8 cellular contexts compared by ENCODE assay signal in the genomic region with DNA sequence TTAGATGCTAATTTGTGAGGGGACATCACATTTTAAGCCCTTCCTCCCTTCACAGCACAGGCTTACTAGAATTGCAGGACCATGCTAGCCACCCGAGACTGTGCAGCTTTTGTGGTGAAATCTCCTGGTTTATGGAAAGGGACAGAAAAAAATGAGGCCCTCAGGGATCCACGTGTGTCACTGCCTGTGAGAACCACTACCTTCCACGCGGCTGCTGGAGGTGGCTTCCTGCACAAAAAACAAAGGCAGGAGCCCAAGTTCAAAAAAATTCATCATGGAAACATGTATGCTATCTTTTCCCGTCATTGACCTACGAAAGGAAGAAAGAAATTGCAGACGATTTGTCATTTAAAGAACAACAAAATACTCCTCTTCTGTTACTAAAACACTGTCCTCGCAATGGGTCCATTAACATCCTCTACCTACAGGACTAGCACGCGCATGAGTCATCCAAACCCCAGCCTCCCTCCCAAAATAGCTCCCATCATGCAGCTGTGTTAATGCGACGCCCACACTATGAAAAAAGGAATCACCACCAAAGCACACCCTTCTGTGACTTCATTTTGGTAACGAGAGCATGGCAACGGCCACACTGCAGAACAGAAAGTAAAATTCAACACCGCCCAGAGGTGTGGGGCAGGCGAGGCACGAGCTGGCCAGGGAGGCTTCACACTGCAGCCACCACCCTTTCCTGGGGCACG. TPM values are rescaled to one million over a fixed set of nuclear protein-coding genes. Genes with fewer than 3 reads are reported as not detected.
DNase-seq lines count a peak whose midpoint lies in the region; ATAC-seq and TF ChIP-seq lines count a peak whose summit lies in the region.

No MANE protein-coding gene starts in this region.

- H3K4me3 Mint-ChIP-seq in CD14-positive monocyte = peak overlapping the region; percentile 52 to 53
- peak overlapping the region; percentile 70 for H3K4me3 Mint-ChIP-seq in activated CD8-positive, alpha-beta memory T cell treated with anti-CD3 and anti-CD28 coated beads, Interleukin-2, amount 10 ng/mL, durations not matched to agents 7 days and 5 days

- peak overlapping the region; percentile 2 to 54 for H3K27ac ChIP-seq in right atrium auricular region

- intact Hi-C loops in CD14-positive monocyte (cut with micrococcal nuclease) = no loop called here

- CTCF ChIA-PET in activated CD8-positive, alpha-beta memory T cell treated with anti-CD3 and anti-CD28 coated beads, Interleukin-2, amount 10 ng/mL, durations not matched to agents 7 days and 5 days (lab: Charles Lee) = interaction anchor here (1.3 kb wide), 1 partner anchor 157 kb away, joined by 3 read pairs; no protein-coding TSS in a partner anchor

- peaks cover 0 to 5% (median 0%) of the 10 kb centered on the region in 7 donors for H3K9me3 Mint-ChIP-seq in CD14-positive monocyte
- H3K9me3 Mint-ChIP-seq in activated CD8-positive, alpha-beta memory T cell treated with anti-CD3 and anti-CD28 coated beads, Interleukin-2, amount 10 ng/mL, durations not matched to agents 7 days and 5 days (ENCODE audit: low read depth) = no peaks in the 10 kb centered on the region

- peak; percentile 52 for DNase-seq in CD14-positive monocyte (ENCODE audit: low spot score)
- peak; percentile 85 for DNase-seq in activated CD8-positive, alpha-beta memory T cell treated with anti-CD3 and anti-CD28 coated beads, Interleukin-2, amount 10 ng/mL, durations not matched to agents 7 days and 5 days
- no peak for DNase-seq in right atrium auricular region (ENCODE audit: low spot score)
- peak; percentile 45 to 51 for DNase-seq in stimulated activated CD8-positive, alpha-beta memory T cell treated with anti-CD3 and anti-CD28 coated beads, Interleukin-15, amount 100 ng/mL, for 48 hours (ENCODE audit: low read depth in 2 of 2)
- DNase-seq in islet precursor cell = no peak
- DNase-seq in dedifferentiated amniotic fluid mesenchymal stem cell (ENCODE audit: extremely low spot score) = no peak

- no peaks in the 10 kb centered on the region for H3K27me3 ChIP-seq in right atrium auricular region

- H3K27ac Mint-ChIP-seq in CD14-positive monocyte = peak overlapping the region in 1 of 7 donors; percentile 19
- peak overlapping the region; percentile 93 for H3K27ac Mint-ChIP-seq in activated CD8-positive, alpha-beta memory T cell treated with anti-CD3 and anti-CD28 coated beads, Interleukin-2, amount 10 ng/mL, durations not matched to agents 7 days and 5 days

- peaks cover 18% of the 10 kb centered on the region for H3K4me1 Mint-ChIP-seq in CD14-positive monocyte
- H3K4me1 Mint-ChIP-seq in activated CD8-positive, alpha-beta memory T cell treated with anti-CD3 and anti-CD28 coated beads, Interleukin-2, amount 10 ng/mL, durations not matched to agents 7 days and 5 days = peaks cover 36% of the 10 kb centered on the region

- no peaks in the 10 kb centered on the region for H3K36me3 Mint-ChIP-seq in CD14-positive monocyte
- peaks cover 5% of the 10 kb centered on the region for H3K36me3 Mint-ChIP-seq in activated CD8-positive, alpha-beta memory T cell treated with anti-CD3 and anti-CD28 coated beads, Interleukin-2, amount 10 ng/mL, durations not matched to agents 7 days and 5 days

- peaks cover 0 to 5% (median 5%) of the 10 kb centered on the region in 3 donors for H3K27me3 Mint-ChIP-seq in CD14-positive monocyte (ENCODE audit: low read depth in 3 of 3)
- H3K27me3 Mint-ChIP-seq in activated CD8-positive, alpha-beta memory T cell treated with anti-CD3 and anti-CD28 coated beads, Interleukin-2, amount 10 ng/mL, durations not matched to agents 7 days and 5 days = no peaks in the 10 kb centered on the region

- ATAC-seq in GM21367 (IDR thresholded peaks at IDR 0.05; ENCODE audit: unreplicated experiment) (peak; percentile 94), HG03571 (IDR thresholded peaks at IDR 0.05; ENCODE audit: unreplicated experiment) (peak; percentile 86)
- ATAC-seq in activated CD8-positive, alpha-beta memory T cell treated with anti-CD3 and anti-CD28 coated beads, Interleukin-2, amount 10 ng/mL, durations not matched to agents 7 days and 5 days = peak; percentile 94

- no peaks in the 10 kb centered on the region for H3K9me3 ChIP-seq in right atrium auricular region

- H3K4me1 ChIP-seq in right atrium auricular region = peaks cover 0 to 22% of the 10 kb centered on the region in 2 donors

- H3K36me3 ChIP-seq in right atrium auricular region = peaks cover 8% of the 10 kb centered on the region

- H3K4me3 ChIP-seq in right atrium auricular region = peak overlapping the region in 1 of 2 donors; percentile 24

- TF ChIP-seq CTCF in CD14-positive monocyte (IDR thresholded peaks at IDR 0.05) (no peak), right atrium auricular region (IDR thresholded peaks at IDR 0.05) (no peak)

RNA-seq across cellular contexts. Expression of gene RAMACL, which starts 45.7 kb away (rescaled TPM):
- under 1 TPM; 0.11 to 0.33 TPM for polyA plus RNA-seq in CD14-positive monocyte
- under 1 TPM; 0.14 to 0.29 TPM for total RNA-seq in activated CD8-positive, alpha-beta memory T cell treated with anti-CD3 and anti-CD28 coated beads, Interleukin-2, amount 10 ng/mL, durations not matched to agents 7 days and 5 days
- under 1 TPM; 0.20 to 0.52 TPM for total RNA-seq in right atrium auricular region

Comparison
In these comparisons a context has a peak if more than half of its experiments do, and no peak if none do; other contexts are left out.
1. DNase-seq: peak in CD14-positive monocyte (single experiment), activated CD8-positive, alpha-beta memory T cell treated with anti-CD3 and anti-CD28 coated beads, Interleukin-2, amount 10 ng/mL, durations not matched to agents 7 days and 5 days (single experiment) and stimulated activated CD8-positive, alpha-beta memory T cell treated with anti-CD3 and anti-CD28 coated beads, Interleukin-15, amount 100 ng/mL, for 48 hours (2 of 2); none in right atrium auricular region (single experiment), islet precursor cell (single experiment) and dedifferentiated amniotic fluid mesenchymal stem cell (single experiment).
2. Peak in every context shown above with its lines, with median percentiles within 50 percentile points of each other: ATAC-seq.